In the genomic region with DNA sequence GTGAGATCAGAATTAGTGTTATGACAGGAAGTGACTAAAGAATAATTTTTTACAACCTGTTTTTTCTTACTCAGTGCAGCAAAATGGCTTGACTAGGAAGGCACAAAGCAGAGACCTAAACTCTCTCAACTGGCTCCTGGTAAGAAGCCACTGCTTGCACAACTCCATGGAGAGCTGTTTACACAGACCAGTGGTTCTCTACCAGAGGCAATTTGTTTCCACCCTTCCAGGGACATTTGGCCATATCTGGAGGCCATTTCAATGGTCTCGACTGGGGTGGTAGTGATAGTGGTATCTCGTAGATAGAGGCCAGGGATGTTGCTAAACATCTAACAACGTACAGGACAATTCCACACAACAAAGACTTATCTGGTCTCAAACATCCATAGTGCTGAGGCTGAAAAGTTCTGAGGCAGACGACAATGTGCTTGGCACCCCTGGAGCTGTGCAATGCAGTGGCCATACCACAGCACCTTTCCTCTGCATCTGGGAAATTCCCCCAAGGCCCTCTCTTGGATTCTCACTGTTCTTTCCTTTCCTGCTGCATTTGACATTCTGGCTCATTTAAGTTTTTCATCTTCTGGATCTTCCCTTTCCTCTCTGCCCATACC, we compare ENCODE assay signal across 16 cellular contexts.
DNase-seq lines count a peak whose midpoint lies in the region; ATAC-seq and TF ChIP-seq lines count a peak whose summit lies in the region.
"Had no signal": no experiment of that assay in that cellular context is flagged by ENCODE, and none has a peak within 500 bp of the region (broad histone marks: within the 10 kb centered on the region; RNA-seq: fewer than 3 reads in every experiment).

No MANE protein-coding gene starts in this region.

- no peak for TF ChIP-seq EP300 in ovary (IDR thresholded peaks at IDR 0.05)

- H3K27me3 ChIP-seq in GM23248 (replicated peaks; ENCODE audit: insufficient read depth) (no peaks in the 10 kb centered on the region), ovary (no peaks in the 10 kb centered on the region)
- H3K27me3 ChIP-seq: colonic mucosa, sigmoid colon had no signal

- H2AFZ ChIP-seq in GM23248: peak overlapping the region; percentile 33

- no peak overlapping the region for H3K4me3 Mint-ChIP-seq in osteocyte (ENCODE audit: unreplicated experiment)
- no peak overlapping the region for H3K4me3 Mint-ChIP-seq in T-helper 17 cell
- H3K4me3 Mint-ChIP-seq: activated T-cell treated with anti-CD3 and anti-CD28 coated beads, Interleukin-2, amount 50 U/mL, for 72 hours; IgD-negative memory B cell had no signal

- no peaks in the 10 kb centered on the region for H3K9me3 ChIP-seq in GM23248 (ENCODE audit: low read depth)
- no peaks in the 10 kb centered on the region for H3K9me3 ChIP-seq in SK-N-MC (ENCODE audit: low read depth, low read length)
- no peaks in the 10 kb centered on the region for H3K9me3 ChIP-seq in T-helper 17 cell (ENCODE audit: control insufficient read depth, low read length, poor library complexity, severe bottlenecking)
- H3K9me3 ChIP-seq in ovary: no peaks in the 10 kb centered on the region
- H3K9me3 ChIP-seq: colonic mucosa, sigmoid colon had no signal

- H4K20me1 ChIP-seq in GM23248 (ENCODE audit: insufficient read depth): no peaks in the 10 kb centered on the region

- TF ChIP-seq POLR2A in ovary (IDR thresholded peaks at IDR 0.05): no peak

- peaks cover 7% of the 10 kb centered on the region for H3K36me3 Mint-ChIP-seq in osteocyte (ENCODE audit: unreplicated experiment)
- H3K36me3 Mint-ChIP-seq in T-helper 17 cell (ENCODE audit: low read depth): no peaks in the 10 kb centered on the region
- H3K36me3 Mint-ChIP-seq: IgD-negative memory B cell had no signal

- DNase-seq in GM23248 (peak; percentile 59), SK-N-MC (ENCODE audit: low read depth, low spot score) (no peak), epithelial cell of prostate (ENCODE audit: low read depth, low spot score) (no peak), osteocyte (ENCODE audit: extremely low spot score, unreplicated experiment) (no peak), T-helper 17 cell (no peak), glomerular visceral epithelial cell (ENCODE audit: extremely low spot score) (no peak), ovary (no peak)
- no peak for DNase-seq in activated CD4-positive, alpha-beta T cell treated with anti-CD3 and anti-CD28 coated beads, Interleukin-2, amount 50 U/mL, for 4 hours
- DNase-seq: activated CD4-positive, CD25-positive, alpha-beta regulatory T cell; activated T-cell treated with anti-CD3 and anti-CD28 coated beads, Interleukin-2, amount 50 U/mL, for 72 hours; colonic mucosa; DMS153; hippocampal formation; sigmoid colon had no signal

- H3F3A ChIP-seq in GM23248 (ENCODE audit: insufficient read depth): peaks cover 22% of the 10 kb centered on the region

- H3K36me3 ChIP-seq in GM23248 (ENCODE audit: low read depth) (no peaks in the 10 kb centered on the region), SK-N-MC (ENCODE audit: insufficient read depth, low read length) (no peaks in the 10 kb centered on the region), ovary (no peaks in the 10 kb centered on the region)
- H3K36me3 ChIP-seq: colonic mucosa, sigmoid colon had no signal

- no peak for TF ChIP-seq CTCF in osteocyte (IDR thresholded peaks at IDR 0.05)
- TF ChIP-seq CTCF in ovary (IDR thresholded peaks at IDR 0.05): no peak

- intact Hi-C loops in ovary (cut with DNase I): no loop called here

- H3K79me2 ChIP-seq in GM23248 (ENCODE audit: insufficient read depth): no peaks in the 10 kb centered on the region

- H3K4me1 ChIP-seq in GM23248 (ENCODE audit: insufficient read depth) (peaks cover 46% of the 10 kb centered on the region), ovary (ENCODE audit: insufficient read depth) (no peaks in the 10 kb centered on the region)
- H3K4me1 ChIP-seq: colonic mucosa, sigmoid colon had no signal

- H3K27ac ChIP-seq in GM23248 (peak overlapping the region; percentile 73), SK-N-MC (0 out of 2 replicates have a peak overlapping the region, but pooled peaks have one; percentile 14), epithelial cell of prostate (peak overlapping the region; percentile 59), ovary (no peak overlapping the region)
- H3K27ac ChIP-seq: colonic mucosa, sigmoid colon had no signal

- H3K9ac ChIP-seq in GM23248 (0 out of 2 replicates have a peak overlapping the region, but pooled peaks have one; percentile 19), SK-N-MC (ENCODE audit: insufficient read length) (no peak overlapping the region)

- H3K4me1 Mint-ChIP-seq in osteocyte (ENCODE audit: unreplicated experiment): peaks cover 31% of the 10 kb centered on the region
- no peaks in the 10 kb centered on the region for H3K4me1 Mint-ChIP-seq in T-helper 17 cell

- in situ Hi-C loops in GM23248 (cut with MboI): no loop called here

- H3K9me2 ChIP-seq in GM23248 (ENCODE audit: insufficient read depth): no peaks in the 10 kb centered on the region

- H3K27ac Mint-ChIP-seq in osteocyte (ENCODE audit: unreplicated experiment) (peak overlapping the region; percentile 29), T-helper 17 cell (no peak overlapping the region)
- H3K27ac Mint-ChIP-seq: activated T-cell treated with anti-CD3 and anti-CD28 coated beads, Interleukin-2, amount 50 U/mL, for 72 hours; IgD-negative memory B cell had no signal

- ATAC-seq in T-helper 17 cell: no peak
- ATAC-seq: activated T-cell treated with anti-CD3 and anti-CD28 coated beads, Interleukin-2, amount 50 U/mL, for 72 hours; Panc1 had no signal

- H3K9me3 Mint-ChIP-seq in osteocyte (ENCODE audit: unreplicated experiment): no peaks in the 10 kb centered on the region
- H3K9me3 Mint-ChIP-seq: activated T-cell treated with anti-CD3 and anti-CD28 coated beads, Interleukin-2, amount 50 U/mL, for 72 hours had no signal

- peak overlapping the region; percentile 56 for H3K4me2 ChIP-seq in GM23248 (ENCODE audit: unreplicated experiment)

- 94 to 99% methylated on average over 4 of the region's 4 CpGs for WGBS in GM23248 (ENCODE audit: low coverage in 1 of 2, low lambda C conversion rate in 2 of 2, missing lambda C conversion rate in 2 of 2), 2 experiments
- WGBS in ovary, 3 donors: 69 to 81% (median 74%) methylated on average over 4 of the region's 4 CpGs

- H3K27me3 Mint-ChIP-seq in osteocyte (ENCODE audit: unreplicated experiment): no peaks in the 10 kb centered on the region
- H3K27me3 Mint-ChIP-seq in T-helper 17 cell: peaks cover 18% of the 10 kb centered on the region
- H3K27me3 Mint-ChIP-seq: IgD-negative memory B cell had no signal

- H3K4me3 ChIP-seq in GM23248 (peak overlapping the region; percentile 3; the same call in 1 of the 2 replicates), SK-N-MC (no peak overlapping the region), ovary (no peak overlapping the region)
- H3K4me3 ChIP-seq: colonic mucosa, sigmoid colon had no signal

Comparison
In these comparisons a context has a peak if more than half of its experiments do, and no peak if none do; other contexts are left out.
1. H3K27ac ChIP-seq: peak in GM23248 (single experiment), SK-N-MC (single experiment) and epithelial cell of prostate (single experiment); none in ovary (0 of 2).